In the genomic region with DNA sequence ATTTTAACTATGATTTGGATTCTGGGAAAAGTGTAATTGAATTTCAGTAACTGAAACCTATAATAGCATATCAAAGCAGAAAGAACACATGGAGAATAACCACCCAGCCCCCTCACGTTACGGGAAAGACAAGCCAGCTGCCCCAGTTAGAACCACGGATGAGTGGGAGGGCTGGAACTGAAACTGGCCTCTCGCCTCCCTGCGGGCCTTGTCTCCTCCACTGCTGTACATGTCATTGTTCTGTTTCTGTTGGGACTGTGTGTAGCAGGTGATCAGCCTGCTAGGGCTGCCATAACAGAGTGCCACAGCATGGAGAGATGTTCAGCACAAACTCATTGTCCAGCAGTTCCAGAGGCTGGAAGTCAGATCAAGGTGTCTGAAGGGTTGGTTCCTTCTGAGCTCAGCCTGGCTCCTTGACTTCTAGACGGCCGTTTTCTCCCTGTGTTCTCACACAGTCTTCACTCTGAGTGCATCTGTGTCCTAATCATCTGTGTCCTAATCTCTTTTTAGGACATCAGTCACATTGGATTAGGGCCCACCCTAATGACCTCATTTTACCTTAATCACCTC, we compare ENCODE assay signal across 17 cellular contexts. TPM values are rescaled to one million over a fixed set of nuclear protein-coding genes. Genes with fewer than 3 reads are reported as not detected.
A peak's percentile ranks its signal among the peaks of the same experiment; 100 is the strongest.
DNase-seq lines count a peak whose midpoint lies in the region; ATAC-seq and TF ChIP-seq lines count a peak whose summit lies in the region.
"Had no signal": no experiment of that assay in that cellular context is flagged by ENCODE, and none has a peak within 500 bp of the region (broad histone marks: within the 10 kb centered on the region; RNA-seq: fewer than 3 reads in every experiment).

No MANE protein-coding gene starts in this region.

- H3K36me3 Mint-ChIP-seq in activated T-helper 17 cell treated with anti-CD3 and anti-CD28 coated beads, Interleukin-2, amount 50 U/mL, for 72 hours (ENCODE audit: low read depth): peaks cover 22% of the 10 kb centered on the region
- peaks cover 2% of the 10 kb centered on the region for H3K36me3 Mint-ChIP-seq in activated naive CD4-positive, alpha-beta T cell treated with anti-CD3 and anti-CD28 coated beads, Interleukin-2, amount 10 ng/mL, durations not matched to agents 7 days and 5 days
- H3K36me3 Mint-ChIP-seq in activated naive CD4-positive, alpha-beta T cell treated with anti-CD3 and anti-CD28 coated beads, Interleukin-2, amount 50 U/mL, for 72 hours: peaks cover 5 to 10% of the 10 kb centered on the region in 2 donors
- H3K36me3 Mint-ChIP-seq: activated naive CD8-positive, alpha-beta T cell had no signal

- H3K4me1 Mint-ChIP-seq in activated T-helper 17 cell treated with anti-CD3 and anti-CD28 coated beads, Interleukin-2, amount 50 U/mL, for 72 hours: no peaks in the 10 kb centered on the region
- no peaks in the 10 kb centered on the region for H3K4me1 Mint-ChIP-seq in activated naive CD4-positive, alpha-beta T cell treated with anti-CD3 and anti-CD28 coated beads, Interleukin-2, amount 10 ng/mL, durations not matched to agents 7 days and 5 days
- H3K4me1 Mint-ChIP-seq: nephron progenitor cell had no signal

- H3K9me3 Mint-ChIP-seq in activated T-helper 17 cell treated with anti-CD3 and anti-CD28 coated beads, Interleukin-2, amount 50 U/mL, for 72 hours: no peaks in the 10 kb centered on the region
- H3K9me3 Mint-ChIP-seq in activated naive CD4-positive, alpha-beta T cell treated with anti-CD3 and anti-CD28 coated beads, Interleukin-2, amount 10 ng/mL, durations not matched to agents 7 days and 5 days: no peaks in the 10 kb centered on the region
- H3K9me3 Mint-ChIP-seq in activated naive CD4-positive, alpha-beta T cell treated with anti-CD3 and anti-CD28 coated beads, Interleukin-2, amount 50 U/mL, for 72 hours: no peaks in the 10 kb centered on the region
- H3K9me3 Mint-ChIP-seq: T-helper 1 cell treated with Interleukin-12 subunit alpha and Interleukin-12 subunit beta and Interleukin-4 antibody, amounts not matched to agents 30 μg/mL and 1 μg/mL, for 36 hours had no signal

- intact Hi-C loops in left colon (cut with DNase I, micrococcal nuclease): no loop called here

- peak overlapping the region; percentile 69 for H3K27ac Mint-ChIP-seq in activated T-helper 17 cell treated with anti-CD3 and anti-CD28 coated beads, Interleukin-2, amount 50 U/mL, for 72 hours
- H3K27ac Mint-ChIP-seq in activated naive CD4-positive, alpha-beta T cell treated with anti-CD3 and anti-CD28 coated beads, Interleukin-2, amount 10 ng/mL, durations not matched to agents 7 days and 5 days: no peak overlapping the region
- no peak overlapping the region for H3K27ac Mint-ChIP-seq in activated naive CD4-positive, alpha-beta T cell treated with anti-CD3 and anti-CD28 coated beads, Interleukin-2, amount 50 U/mL, for 72 hours
- H3K27ac Mint-ChIP-seq: activated naive CD8-positive, alpha-beta T cell; nephron progenitor cell; T-helper 1 cell treated with Interleukin-12 subunit alpha and Interleukin-12 subunit beta and Interleukin-4 antibody, amounts not matched to agents 30 μg/mL and 1 μg/mL, for 36 hours had no signal

- CTCF ChIA-PET in activated naive CD4-positive, alpha-beta T cell treated with anti-CD3 and anti-CD28 coated beads, Interleukin-2, amount 10 ng/mL, durations not matched to agents 7 days and 5 days (lab: Charles Lee): interaction anchor here (1.3 kb wide), 1 partner anchor 687 kb away, joined by 4 read pairs; no protein-coding TSS in a partner anchor

- TF ChIP-seq CTCF in GM13977 (IDR thresholded peaks at IDR 0.05; ENCODE audit: extremely low read depth, insufficient read depth, missing control alignments): no peak

- DNase-seq in GM13977 (ENCODE audit: low spot score): peak; percentile 18
- DNase-seq in DMS 273 treated with DMSO at 0.1 percent for 48 hours (lab: John Stamatoyannopoulos, UW): no peak
- DNase-seq in activated naive CD4-positive, alpha-beta T cell treated with anti-CD3 and anti-CD28 coated beads, Interleukin-2, amount 10 ng/mL, durations not matched to agents 7 days and 5 days: no peak
- no peak for DNase-seq in activated naive CD4-positive, alpha-beta T cell treated with anti-CD3 and anti-CD28 coated beads, Interleukin-2, amount 50 U/mL, for 72 hours (ENCODE audit: low spot score in 2 of 2)
- DNase-seq in left colon: no peak
- DNase-seq: activated CD4-positive, alpha-beta T cell treated with anti-CD3 and anti-CD28 coated beads for 1 hour; activated T-cell treated with anti-CD3 and anti-CD28 coated beads for 4 hours; brain microvascular endothelial cell; heart left ventricle; Karpas-422; NCI-H2227 treated with DMSO at 0.1 percent for 48 hours; nephron progenitor cell had no signal

- H3K27me3 Mint-ChIP-seq in activated T-helper 17 cell treated with anti-CD3 and anti-CD28 coated beads, Interleukin-2, amount 50 U/mL, for 72 hours: no peaks in the 10 kb centered on the region
- peaks cover 4% of the 10 kb centered on the region for H3K27me3 Mint-ChIP-seq in activated naive CD4-positive, alpha-beta T cell treated with anti-CD3 and anti-CD28 coated beads, Interleukin-2, amount 10 ng/mL, durations not matched to agents 7 days and 5 days
- H3K27me3 Mint-ChIP-seq: activated naive CD8-positive, alpha-beta T cell had no signal

- ATAC-seq in GM21390 (IDR thresholded peaks at IDR 0.05; ENCODE audit: unreplicated experiment): peak; percentile 79
- ATAC-seq in HG03039 (IDR thresholded peaks at IDR 0.05; ENCODE audit: unreplicated experiment): peak; percentile 80
- peak; percentile 92 for ATAC-seq in activated T-helper 17 cell treated with anti-CD3 and anti-CD28 coated beads, Interleukin-2, amount 50 U/mL, for 72 hours (replicated peaks)
- ATAC-seq in activated naive CD4-positive, alpha-beta T cell treated with anti-CD3 and anti-CD28 coated beads, Interleukin-2, amount 50 U/mL, for 72 hours: no peak
- ATAC-seq in left colon: no peak
- ATAC-seq: heart left ventricle had no signal

- in situ Hi-C loops in GM13977 (cut with MboI; ENCODE audit: low pct_unique_long_range_greater_than_20kb, low sequenced_read_pairs, unreplicated experiment): loop anchor here (25.0 kb wide), 1 partner anchor 682 kb away; no protein-coding TSS in a partner anchor

- peak overlapping the region; percentile 17 for H3K4me3 Mint-ChIP-seq in activated T-helper 17 cell treated with anti-CD3 and anti-CD28 coated beads, Interleukin-2, amount 50 U/mL, for 72 hours
- H3K4me3 Mint-ChIP-seq in activated naive CD4-positive, alpha-beta T cell treated with anti-CD3 and anti-CD28 coated beads, Interleukin-2, amount 10 ng/mL, durations not matched to agents 7 days and 5 days: no peak overlapping the region
- H3K4me3 Mint-ChIP-seq: activated naive CD8-positive, alpha-beta T cell; nephron progenitor cell; T-helper 1 cell treated with Interleukin-12 subunit alpha and Interleukin-12 subunit beta and Interleukin-4 antibody, amounts not matched to agents 30 μg/mL and 1 μg/mL, for 36 hours had no signal

RNA-seq across cellular contexts. Expression of a gene that starts 52.4 kb away (rescaled TPM):
- total RNA-seq in activated T-helper 17 cell treated with anti-CD3 and anti-CD28 coated beads, Interleukin-2, amount 50 U/mL, for 72 hours: 10 to 100 TPM in 1 of 2 donors, 1 to 10 TPM in 1; 7.3 to 17.7 TPM
- 1 to 10 TPM; 2.7 to 4.2 TPM for total RNA-seq in activated naive CD4-positive, alpha-beta T cell treated with anti-CD3 and anti-CD28 coated beads, Interleukin-2, amount 50 U/mL, for 72 hours
- total RNA-seq in left colon: 10 to 100 TPM; 16.3 to 18.1 TPM

Comparison
In these comparisons a context has a peak if more than half of its experiments do, and no peak if none do; other contexts are left out.
1. ATAC-seq: peak in GM21390 (single experiment), HG03039 (single experiment) and activated T-helper 17 cell treated with anti-CD3 and anti-CD28 coated beads, Interleukin-2, amount 50 U/mL, for 72 hours (single experiment); none in activated naive CD4-positive, alpha-beta T cell treated with anti-CD3 and anti-CD28 coated beads, Interleukin-2, amount 50 U/mL, for 72 hours (0 of 2) and left colon (single experiment).